ENCODE assay signal across 15 cellular contexts in genomic region chr7:99848420-99849216, GRCh38. TPM values are rescaled to one million over a fixed set of nuclear protein-coding genes. Genes with fewer than 3 reads are reported as not detected.
DNase-seq lines count a peak whose midpoint lies in the region; ATAC-seq and TF ChIP-seq lines count a peak whose summit lies in the region.
"Had no signal": no experiment of that assay in that cellular context is flagged by ENCODE, and none has a peak within 500 bp of the region (broad histone marks: within the 10 kb centered on the region; RNA-seq: fewer than 3 reads in every experiment).

No MANE protein-coding gene starts in this region.

- H3K27me3 ChIP-seq in colonic mucosa (no peaks in the 10 kb centered on the region), esophagus muscularis mucosa (peaks cover 0 to 4% (median 0%) of the 10 kb centered on the region in 4 donors), osteoblast (ENCODE audit: insufficient read depth, low read length) (peaks cover 43% of the 10 kb centered on the region)

- no peak overlapping the region for H3K4me3 Mint-ChIP-seq in type B pancreatic cell
- H3K4me3 Mint-ChIP-seq: B cell; CD4-positive, alpha-beta T cell had no signal

- H3K4me1 Mint-ChIP-seq in type B pancreatic cell (ENCODE audit: unreplicated experiment) = no peaks in the 10 kb centered on the region
- H3K4me1 Mint-ChIP-seq: B cell had no signal

- H3K4me1 ChIP-seq in colonic mucosa = no peaks in the 10 kb centered on the region
- no peaks in the 10 kb centered on the region for H3K4me1 ChIP-seq in esophagus muscularis mucosa
- peaks cover 3% of the 10 kb centered on the region for H3K4me1 ChIP-seq in osteoblast (ENCODE audit: insufficient read depth, low read length)

- H3K9me3 ChIP-seq in colonic mucosa (no peaks in the 10 kb centered on the region), esophagus muscularis mucosa (no peaks in the 10 kb centered on the region), osteoblast (ENCODE audit: low read depth, low read length) (no peaks in the 10 kb centered on the region)
- H3K9me3 ChIP-seq: HAP-1 had no signal

- DNase-seq in colonic mucosa = peak; percentile 32
- peak; percentile 57 for DNase-seq in esophagus muscularis mucosa (ENCODE audit: extremely low spot score)
- peak; percentile 5 for DNase-seq in osteoblast (ENCODE audit: insufficient read length, low spot score, missing footprints)
- no peak for DNase-seq in type B pancreatic cell (ENCODE audit: extremely low spot score, unreplicated experiment)
- DNase-seq in KBM-7 = no peak
- DNase-seq in NCI-H1436 (lab: John Stamatoyannopoulos, UW) = no peak
- DNase-seq: C1 segment of cervical spinal cord; Calu3; CD4-positive, alpha-beta T cell; DMS79; GDM1 had no signal

- H3K4me3 ChIP-seq in colonic mucosa (no peak overlapping the region), esophagus muscularis mucosa (no peak overlapping the region), osteoblast (ENCODE audit: insufficient read depth, low read length) (no peak overlapping the region)
- H3K4me3 ChIP-seq: HAP-1 had no signal

- no peak for TF ChIP-seq EP300 in esophagus muscularis mucosa (IDR thresholded peaks at IDR 0.05)

- no peak for TF ChIP-seq POLR2A in esophagus muscularis mucosa (IDR thresholded peaks at IDR 0.05; ENCODE audit: low read depth)

- no peak overlapping the region for H2AFZ ChIP-seq in osteoblast (ENCODE audit: low read length)

- no peak for ATAC-seq in GM18867 (IDR thresholded peaks at IDR 0.05; ENCODE audit: unreplicated experiment)

- no peaks in the 10 kb centered on the region for H3K9me3 Mint-ChIP-seq in type B pancreatic cell
- H3K9me3 Mint-ChIP-seq: CD4-positive, alpha-beta T cell had no signal

- no peaks in the 10 kb centered on the region for H3K36me3 Mint-ChIP-seq in type B pancreatic cell

- peaks cover 3% of the 10 kb centered on the region for H3K27me3 Mint-ChIP-seq in type B pancreatic cell

- 77% methylated on average over 6 of the region's 6 CpGs for WGBS in esophagus muscularis mucosa

- peak overlapping the region; percentile 69 for H3K27ac Mint-ChIP-seq in type B pancreatic cell
- H3K27ac Mint-ChIP-seq: B cell; CD4-positive, alpha-beta T cell had no signal

- H3K36me3 ChIP-seq in colonic mucosa (no peaks in the 10 kb centered on the region), esophagus muscularis mucosa (no peaks in the 10 kb centered on the region), osteoblast (ENCODE audit: insufficient read depth, low read length) (no peaks in the 10 kb centered on the region)
- H3K36me3 ChIP-seq: HAP-1 had no signal

- H3K79me2 ChIP-seq in osteoblast (ENCODE audit: insufficient read depth, low read length) = no peaks in the 10 kb centered on the region

- intact Hi-C loops in colonic mucosa (cut with DNase I) (loop anchor here (10.0 kb wide), 1 partner anchor 314 kb away; no protein-coding TSS in a partner anchor), esophagus muscularis mucosa (cut with DNase I) (no loop called here)

- H3K27ac ChIP-seq in colonic mucosa (no peak overlapping the region), esophagus muscularis mucosa (replicated peaks in 1 of 4) (no peak overlapping the region), osteoblast (ENCODE audit: low read depth, low read length) (no peak overlapping the region)

- no peak overlapping the region for H3K9ac ChIP-seq in colonic mucosa (ENCODE audit: low read depth in 2 of 2, low read length in 2 of 2)

- in situ Hi-C loops in KBM-7 (cut with MboI; ENCODE audit: low pct_unique_long_range_greater_than_20kb, low sequenced_read_pairs) = no loop called here

- H3K4me2 ChIP-seq in osteoblast (ENCODE audit: insufficient read depth, low read length) = no peak overlapping the region

- no peaks in the 10 kb centered on the region for H4K20me1 ChIP-seq in osteoblast (ENCODE audit: insufficient read depth, low read length)

- TF ChIP-seq CTCF in colonic mucosa (IDR thresholded peaks at IDR 0.05) (no peak), esophagus muscularis mucosa (IDR thresholded peaks at IDR 0.05) (no peak), osteoblast (IDR thresholded peaks at IDR 0.05; ENCODE audit: extremely low read depth, low read depth, low read length) (no peak), type B pancreatic cell (conservative IDR thresholded peaks at IDR 0.05) (no peak)

RNA-seq across cellular contexts. Expression of gene CYP3A43, which starts 20.8 kb away (rescaled TPM):
- total RNA-seq in colonic mucosa (not detected), esophagus muscularis mucosa (not detected), osteoblast (not detected in 2 replicates), type B pancreatic cell (ENCODE audit: low replicate concordance) (not detected in 2 replicates)
- total RNA-seq: B cell; Calu3; CD4-positive, alpha-beta T cell; H1 had no signal

RNA-seq across cellular contexts. Expression of gene OR2AE1, which starts 28.2 kb away (rescaled TPM):
- not detected for total RNA-seq in colonic mucosa
- under 1 TPM in 1 of 4 donors, not detected in 3; 0.65 TPM for total RNA-seq in esophagus muscularis mucosa
- total RNA-seq in osteoblast = 0.29 and 0.72 TPM in 2 replicates
- not detected in 2 replicates for total RNA-seq in type B pancreatic cell (ENCODE audit: low replicate concordance)
- total RNA-seq: Calu3; CD4-positive, alpha-beta T cell; H1 had no signal

Comparison
In these comparisons a context has a peak if more than half of its experiments do, and no peak if none do; other contexts are left out.
1. DNase-seq: peak in colonic mucosa (single experiment), esophagus muscularis mucosa (single experiment) and osteoblast (single experiment); none in type B pancreatic cell (single experiment), KBM-7 (single experiment) and NCI-H1436 (single experiment).